15 cellular contexts compared by ENCODE assay signal in genomic region chr5:102975457-102976182, GRCh38.
DNase-seq lines count a peak whose midpoint lies in the region; ATAC-seq, FAIRE-seq and TF ChIP-seq lines count a peak whose summit lies in the region.
"Had no signal": no experiment of that assay in that cellular context is flagged by ENCODE, and none has a peak within 500 bp of the region (broad histone marks: within the 10 kb centered on the region; RNA-seq: fewer than 3 reads in every experiment).

No MANE protein-coding gene starts in this region.

- H3K4me3 ChIP-seq in A549 (no peak overlapping the region), brain microvascular endothelial cell (ENCODE audit: low read depth, low read length) (no peak overlapping the region)
- H3K4me3 ChIP-seq: heart left ventricle had no signal

- TF ChIP-seq CTCF in A549 (IDR thresholded peaks at IDR 0.05) = no peak
- TF ChIP-seq CTCF in brain microvascular endothelial cell (IDR thresholded peaks at IDR 0.05; ENCODE audit: low read depth, low read length, missing control alignments) = no peak

- in situ Hi-C loops in brain microvascular endothelial cell (cut with HindIII; ENCODE audit: low pct_ligation_motif_present, low sequenced_read_pairs) = no loop called here

- H3K27me3 ChIP-seq in brain microvascular endothelial cell (replicated peaks) = no peaks in the 10 kb centered on the region
- H3K27me3 ChIP-seq: heart left ventricle had no signal

- peaks cover 3% of the 10 kb centered on the region for H3K36me3 Mint-ChIP-seq in activated CD4-positive, alpha-beta T cell treated with anti-CD3 and anti-CD28 coated beads, Interleukin-2, amount 10 ng/mL, durations not matched to agents 7 days and 5 days (ENCODE audit: low read depth)

- H3K27ac Mint-ChIP-seq in activated CD4-positive, alpha-beta T cell treated with anti-CD3 and anti-CD28 coated beads, Interleukin-2, amount 10 ng/mL, durations not matched to agents 7 days and 5 days = no peak overlapping the region
- H3K27ac Mint-ChIP-seq: dendritic cell treated with granulocyte-macrophage colony-stimulating factor and Interleukin-4, amounts not matched to agents 40 ng/mL and 50 ng/mL, for 4 days had no signal

- no peaks in the 10 kb centered on the region for H3K36me3 ChIP-seq in brain microvascular endothelial cell (replicated peaks)

- TF ChIP-seq RAD21 in A549 (conservative IDR thresholded peaks at IDR 0.05 in 1 of 2, IDR thresholded peaks at IDR 0.05 in 1 of 2) = no peak

- no peaks in the 10 kb centered on the region for H3K4me1 ChIP-seq in A549

- no peaks in the 10 kb centered on the region for H3K9me3 ChIP-seq in A549
- H3K9me3 ChIP-seq: heart left ventricle had no signal

- ATAC-seq in A549 = no peak
- no peak for ATAC-seq in GM18868 (IDR thresholded peaks at IDR 0.05; ENCODE audit: unreplicated experiment)
- ATAC-seq: left colon had no signal

- FAIRE-seq in A549 (lab: Jason Lieb, UNC) = no peak
- FAIRE-seq in H54 (lab: Jason Lieb, UNC) = peak; percentile 85

- POLR2A ChIA-PET in A549 (lab: Yijun Ruan, JAX) = no interaction called here
- POLR2A ChIA-PET in activated CD4-positive, alpha-beta T cell treated with anti-CD3 and anti-CD28 coated beads, Interleukin-2, amount 10 ng/mL, durations not matched to agents 7 days and 5 days (lab: Charles Lee) = no interaction called here

- WGBS in A549 (ENCODE audit: missing lambda C conversion rate) = 60% methylated on average over 3 of the region's 3 CpGs

- H3K9me3 Mint-ChIP-seq in activated CD4-positive, alpha-beta T cell treated with anti-CD3 and anti-CD28 coated beads, Interleukin-2, amount 10 ng/mL, durations not matched to agents 7 days and 5 days = no peaks in the 10 kb centered on the region
- H3K9me3 Mint-ChIP-seq: dendritic cell treated with granulocyte-macrophage colony-stimulating factor and Interleukin-4, amounts not matched to agents 40 ng/mL and 50 ng/mL, for 4 days; neural crest cell had no signal

- no peaks in the 10 kb centered on the region for H3K27me3 Mint-ChIP-seq in activated CD4-positive, alpha-beta T cell treated with anti-CD3 and anti-CD28 coated beads, Interleukin-2, amount 10 ng/mL, durations not matched to agents 7 days and 5 days
- H3K27me3 Mint-ChIP-seq: dendritic cell treated with granulocyte-macrophage colony-stimulating factor and Interleukin-4, amounts not matched to agents 40 ng/mL and 50 ng/mL, for 4 days had no signal

- no peak overlapping the region for H3K4me3 Mint-ChIP-seq in activated CD4-positive, alpha-beta T cell treated with anti-CD3 and anti-CD28 coated beads, Interleukin-2, amount 10 ng/mL, durations not matched to agents 7 days and 5 days
- H3K4me3 Mint-ChIP-seq: dendritic cell treated with granulocyte-macrophage colony-stimulating factor and Interleukin-4, amounts not matched to agents 40 ng/mL and 50 ng/mL, for 4 days; neural crest cell had no signal

- DNase-seq in A549 (ENCODE audit: low read depth in 1 of 2, low spot score in 1 of 2) = no peak
- DNase-seq in H54 (ENCODE audit: insufficient read length, low spot score) = no peak
- DNase-seq in brain microvascular endothelial cell = peak; percentile 37
- DNase-seq in iris pigment epithelial cell (ENCODE audit: low read depth) = peak; percentile 86
- DNase-seq in NCI-H82 (lab: John Stamatoyannopoulos, UW) = no peak
- no peak for DNase-seq in Kasumi-1 (lab: John Stamatoyannopoulos, UW)
- no peak for DNase-seq in activated CD4-positive, alpha-beta T cell treated with anti-CD3 and anti-CD28 coated beads, Interleukin-2, amount 10 ng/mL, durations not matched to agents 7 days and 5 days
- DNase-seq: activated naive CD4-positive, alpha-beta T cell treated with anti-CD3 and anti-CD28 coated beads, Interleukin-2, amount 50 U/mL, for 16 hours; DMS53; heart left ventricle; left colon had no signal

- TF ChIP-seq EP300 in A549 (IDR thresholded peaks at IDR 0.05) = no peak

- H3K4me1 Mint-ChIP-seq in activated CD4-positive, alpha-beta T cell treated with anti-CD3 and anti-CD28 coated beads, Interleukin-2, amount 10 ng/mL, durations not matched to agents 7 days and 5 days = peaks cover 4% of the 10 kb centered on the region

- TF ChIP-seq POLR2A in A549 (IDR thresholded peaks at IDR 0.05; ENCODE audit: low read length) = no peak
- no peak for TF ChIP-seq POLR2A in H54 (IDR thresholded peaks at IDR 0.05; ENCODE audit: low read depth, low read length)

- H3K27ac ChIP-seq in A549 (no peak overlapping the region), brain microvascular endothelial cell (peak overlapping the region; percentile 27)
- H3K27ac ChIP-seq: RWPE1 had no signal

- CTCF ChIA-PET in A549 (lab: Yijun Ruan, JAX) = no interaction called here
- CTCF ChIA-PET in activated CD4-positive, alpha-beta T cell treated with anti-CD3 and anti-CD28 coated beads, Interleukin-2, amount 10 ng/mL, durations not matched to agents 7 days and 5 days (lab: Charles Lee) = no interaction called here

- no peak overlapping the region for H3K4me2 ChIP-seq in A549

TF ChIP-seq in A549, 52 proteins besides CTCF, POLR2A, EP300 and RAD21:
- no peak for TF ChIP-seq USF2 (IDR thresholded peaks at IDR 0.05)
- no peak for TF ChIP-seq FOSL2 (IDR thresholded peaks at IDR 0.05)
- TF ChIP-seq FOSL2 (CRISPR knock-in tag; IDR thresholded peaks at IDR 0.05) = no peak; the same call in 1 of the 2 replicates
- TF ChIP-seq MAFK (IDR thresholded peaks at IDR 0.05; ENCODE audit: partially characterized antibody) = peak; percentile 62
- no peak for TF ChIP-seq ELK1 (IDR thresholded peaks at IDR 0.05; ENCODE audit: low read depth, low read length)

Comparison
In these comparisons a context has a peak if more than half of its experiments do, and no peak if none do; other contexts are left out.
1. DNase-seq: peak in brain microvascular endothelial cell (single experiment) and iris pigment epithelial cell (single experiment); none in A549 (0 of 2), H54 (single experiment), NCI-H82 (single experiment), Kasumi-1 (0 of 2) and activated CD4-positive, alpha-beta T cell treated with anti-CD3 and anti-CD28 coated beads, Interleukin-2, amount 10 ng/mL, durations not matched to agents 7 days and 5 days (single experiment).